In genomic region chr12:99553461-99553860, GRCh38 we compare ENCODE assay signal across 20 cellular contexts.
"Had no signal": no experiment of that assay in that cellular context is flagged by ENCODE, and none has a peak within 500 bp of the region (broad histone marks: within the 10 kb centered on the region; RNA-seq: fewer than 3 reads in every experiment).

No MANE protein-coding gene starts in this region.

- H3K9me3 ChIP-seq: prostate gland had no signal

- H3K27me3 ChIP-seq: brain microvascular endothelial cell, suprapubic skin had no signal

- ATAC-seq: activated naive CD4-positive, alpha-beta T cell treated with anti-CD3 and anti-CD28 coated beads, Interleukin-2, amount 50 U/mL, for 72 hours; activated T-cell treated with anti-CD3 and anti-CD28 coated beads, Interleukin-2, amount 50 U/mL, for 4 hours; effector memory CD8-positive, alpha-beta T cell; stimulated activated naive CD8-positive, alpha-beta T cell treated with anti-CD3 and anti-CD28 coated beads, Interleukin-15, Interleukin-2, amounts not matched to agents 100 U/mL and 50 U/mL, for 24 hours had no signal

- H3K36me3 Mint-ChIP-seq: activated CD4-positive, alpha-beta memory T cell treated with anti-CD3 and anti-CD28 coated beads for 36 hours; activated naive CD4-positive, alpha-beta T cell treated with anti-CD3 and anti-CD28 coated beads, Interleukin-2, amount 50 U/mL, for 72 hours; type B pancreatic cell had no signal

- H3K27me3 Mint-ChIP-seq: activated CD4-positive, alpha-beta memory T cell treated with anti-CD3 and anti-CD28 coated beads for 36 hours; dendritic cell treated with granulocyte-macrophage colony-stimulating factor and Interleukin-4, amounts not matched to agents 40 ng/mL and 50 ng/mL, for 4 days; effector memory CD8-positive, alpha-beta T cell; type B pancreatic cell had no signal

- H3K4me3 ChIP-seq: prostate gland, suprapubic skin had no signal

- H3K36me3 ChIP-seq: brain microvascular endothelial cell, prostate gland, suprapubic skin had no signal

- H3K4me1 ChIP-seq: prostate gland, suprapubic skin had no signal

- H3K4me3 Mint-ChIP-seq: activated CD4-positive, alpha-beta memory T cell treated with anti-CD3 and anti-CD28 coated beads for 36 hours; activated T-cell treated with anti-CD3 and anti-CD28 coated beads, Interleukin-2, amount 50 U/mL, for 4 hours; dendritic cell treated with granulocyte-macrophage colony-stimulating factor and Interleukin-4, amounts not matched to agents 40 ng/mL and 50 ng/mL, for 4 days; effector memory CD8-positive, alpha-beta T cell; nephron; type B pancreatic cell had no signal

- DNase-seq: activated CD4-positive, alpha-beta memory T cell treated with anti-CD3 and anti-CD28 coated beads for 36 hours; activated CD4-positive, alpha-beta T cell treated with anti-CD3 and anti-CD28 coated beads for 1 hour; activated effector memory CD4-positive, alpha-beta T cell treated with anti-CD3 and anti-CD28 coated beads, Interleukin-2, amount 50 U/mL, for 16 hours; activated T-cell treated with anti-CD3 and anti-CD28 coated beads, Interleukin-2, amount 50 U/mL, for 4 hours; amygdala; brain microvascular endothelial cell; cerebellar nuclear complex; effector memory CD8-positive, alpha-beta T cell; kidney; mesendoderm; occipital lobe; stimulated activated CD4-positive, alpha-beta T cell treated with anti-CD3 and anti-CD28 coated beads, Interleukin-12 subunit alpha, Interleukin-12 subunit beta, amount 100 ng/mL, for 4 hours; stimulated activated CD8-positive, alpha-beta memory T cell treated with anti-CD3 and anti-CD28 coated beads, Interleukin-4, amount 100 ng/mL, for 48 hours; stimulated activated naive CD8-positive, alpha-beta T cell treated with anti-CD3 and anti-CD28 coated beads, Interleukin-15, Interleukin-2, amounts not matched to agents 100 U/mL and 50 U/mL, for 24 hours had no signal

- H3K4me1 Mint-ChIP-seq: nephron had no signal

- H3K27ac Mint-ChIP-seq: activated CD4-positive, alpha-beta memory T cell treated with anti-CD3 and anti-CD28 coated beads for 36 hours; activated naive CD4-positive, alpha-beta T cell treated with anti-CD3 and anti-CD28 coated beads, Interleukin-2, amount 50 U/mL, for 72 hours; dendritic cell treated with granulocyte-macrophage colony-stimulating factor and Interleukin-4, amounts not matched to agents 40 ng/mL and 50 ng/mL, for 4 days; effector memory CD8-positive, alpha-beta T cell; nephron; type B pancreatic cell had no signal
